Comparison of ENCODE assay signal across 2 cellular contexts in genomic region chr20:34310481-34311117, GRCh38.
TF ChIP-seq lines count a peak whose summit lies in the region.

No MANE protein-coding gene starts in this region.

TF ChIP-seq in HCT116, 20 proteins besides CTCF, POLR2A, EP300 and RAD21:
- TF ChIP-seq ELF1 (IDR thresholded peaks at IDR 0.05; ENCODE audit: borderline replicate concordance, low read depth) (no peak), CEBPB (IDR thresholded peaks at IDR 0.05; ENCODE audit: low read depth) (no peak), ZFX (IDR thresholded peaks at IDR 0.05) (no peak), EGR1 (IDR thresholded peaks at IDR 0.05; ENCODE audit: low read depth) (no peak), ZBTB33 (IDR thresholded peaks at IDR 0.05; ENCODE audit: extremely low read depth, insufficient replicate concordance, low read length) (no peak), SP1 (IDR thresholded peaks at IDR 0.05; ENCODE audit: low read depth) (no peak), SIN3A (IDR thresholded peaks at IDR 0.05; ENCODE audit: low read depth) (no peak), REST (IDR thresholded peaks at IDR 0.05; ENCODE audit: low read depth) (no peak), FOSL1 (IDR thresholded peaks at IDR 0.05; ENCODE audit: low read depth) (no peak), EZH2phosphoT487 (IDR thresholded peaks at IDR 0.05; ENCODE audit: borderline replicate concordance) (no peak), JUND (IDR thresholded peaks at IDR 0.05) (no peak), ZNF274 (IDR thresholded peaks at IDR 0.05; ENCODE audit: low read depth, low read length) (no peak), TCF7L2 (IDR thresholded peaks at IDR 0.05; ENCODE audit: borderline replicate concordance, extremely low read depth, insufficient read depth, insufficient read length) (no peak), EZH2 (IDR thresholded peaks at IDR 0.05) (no peak), MAX (IDR thresholded peaks at IDR 0.05) (no peak), POLR2AphosphoS5 (IDR thresholded peaks at IDR 0.05; ENCODE audit: low read depth, low read length) (no peak), ATF3 (IDR thresholded peaks at IDR 0.05) (no peak)

TF ChIP-seq in H1, 55 proteins besides CTCF, POLR2A, EP300 and RAD21:
- TF ChIP-seq SAP30 (IDR thresholded peaks at IDR 0.05; ENCODE audit: insufficient read depth, insufficient replicate concordance, low read length) (no peak), MAFK (IDR thresholded peaks at IDR 0.05; ENCODE audit: low read depth, low read length) (no peak), TEAD4 (IDR thresholded peaks at IDR 0.05; ENCODE audit: low read depth, low read length) (no peak), SP2 (IDR thresholded peaks at IDR 0.05; ENCODE audit: low read length) (no peak), SP4 (IDR thresholded peaks at IDR 0.05; ENCODE audit: low read length) (no peak), JUN (IDR thresholded peaks at IDR 0.05; ENCODE audit: low read depth, low read length) (no peak), BRCA1 (IDR thresholded peaks at IDR 0.05; ENCODE audit: low read depth, low read length) (no peak), USF2 (IDR thresholded peaks at IDR 0.05; ENCODE audit: low read length) (no peak), EGR1 (IDR thresholded peaks at IDR 0.05; ENCODE audit: borderline replicate concordance, low read depth, low read length) (no peak)
TF ChIP-seq in H1: peak in this region for 0.
